In genomic region chr14:93430319-93430801, GRCh38 we compare ENCODE assay signal across 8 cellular contexts. TPM values are rescaled to one million over a fixed set of nuclear protein-coding genes. Genes with fewer than 3 reads are reported as not detected.
DNase-seq lines count a peak whose midpoint lies in the region; ATAC-seq and TF ChIP-seq lines count a peak whose summit lies in the region.

No MANE protein-coding gene starts in this region.

- H3K9me3 Mint-ChIP-seq in chondrocyte (ENCODE audit: low read depth), result peaks cover 24% of the 10 kb centered on the region
- H3K9me3 Mint-ChIP-seq in nephron, result peaks cover 11% of the 10 kb centered on the region

- H3K27ac Mint-ChIP-seq in chondrocyte (ENCODE audit: unreplicated experiment) (no peak overlapping the region), nephron (no peak overlapping the region)

- peaks cover 33% of the 10 kb centered on the region for H3K27me3 Mint-ChIP-seq in chondrocyte (ENCODE audit: low read depth)
- H3K27me3 Mint-ChIP-seq in nephron (ENCODE audit: low read depth), result peaks cover 50% of the 10 kb centered on the region

- ATAC-seq in GM21390 (IDR thresholded peaks at IDR 0.05; ENCODE audit: unreplicated experiment) (no peak), HG03039 (IDR thresholded peaks at IDR 0.05; ENCODE audit: unreplicated experiment) (no peak)

- H3K36me3 Mint-ChIP-seq in chondrocyte (ENCODE audit: low read depth) (peaks cover 1% of the 10 kb centered on the region), nephron (ENCODE audit: low read depth) (no peaks in the 10 kb centered on the region)

- H3K4me3 Mint-ChIP-seq in chondrocyte (ENCODE audit: unreplicated experiment) (peak overlapping the region; percentile 67), nephron (peak overlapping the region; percentile 84 to 88 (median 84))

- no peak for TF ChIP-seq CTCF in chondrocyte (IDR thresholded peaks at IDR 0.05)
- no peak for TF ChIP-seq CTCF in nephron (IDR thresholded peaks at IDR 0.05; ENCODE audit: unreplicated experiment in 3 of 3)

- H3K4me1 Mint-ChIP-seq in chondrocyte (ENCODE audit: low read depth) (peaks cover 4% of the 10 kb centered on the region), nephron (peaks cover 5% of the 10 kb centered on the region)

- DNase-seq in DMS153 treated with DMSO at 0.1 percent for 48 hours (lab: John Stamatoyannopoulos, UW; ENCODE audit: unreplicated experiment) (peak; percentile 65), NCI-H2171 treated with DMSO at 0.1 percent for 48 hours (lab: John Stamatoyannopoulos, UW) (peak; percentile 81), chondrocyte (ENCODE audit: low spot score) (no peak), OCI-M1 (lab: John Stamatoyannopoulos, UW) (no peak), HT-29 (ENCODE audit: low spot score) (no peak)

RNA-seq across cellular contexts. Expression of gene UNC79, which starts 0.4 kb away (rescaled TPM):
- total RNA-seq in chondrocyte, result 0.10 to 0.19 TPM (median 0.15 TPM) in 3 replicates
- total RNA-seq in HT-29 (2014; rRNA removed; shearing (Covaris generic)), result not detected in 2 replicates

Comparison
In these comparisons a context has a peak if more than half of its experiments do, and no peak if none do; other contexts are left out.
1. DNase-seq: peak in DMS153 treated with DMSO at 0.1 percent for 48 hours (single experiment) and NCI-H2171 treated with DMSO at 0.1 percent for 48 hours (single experiment); none in chondrocyte (single experiment), OCI-M1 (single experiment) and HT-29 (single experiment).